In the genomic region with DNA sequence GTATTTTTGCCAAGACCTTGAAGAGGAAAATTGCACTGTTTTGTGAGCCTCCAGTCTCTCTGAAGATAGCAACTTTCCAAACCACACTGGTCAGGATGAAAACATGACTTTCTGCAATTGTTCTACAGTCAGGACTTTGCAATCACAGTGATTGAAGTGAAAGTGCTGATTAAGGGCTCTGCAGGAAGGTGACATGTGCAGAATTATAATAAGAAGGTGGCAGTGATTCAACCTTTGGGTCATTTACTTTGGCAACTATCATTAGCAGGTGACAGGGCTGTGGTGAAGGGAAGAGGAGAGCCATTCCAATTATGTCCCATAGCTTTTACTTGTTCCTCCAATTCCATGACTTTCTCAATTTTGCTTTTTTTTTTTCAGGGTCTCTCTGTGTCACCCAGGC, we compare ENCODE assay signal across 2 cellular contexts.
TF ChIP-seq lines count a peak whose summit lies in the region.

No MANE protein-coding gene starts in this region.

TF ChIP-seq in IMR-90, 13 proteins besides CTCF, POLR2A, EP300 and RAD21:
- TF ChIP-seq MAFK (IDR thresholded peaks at IDR 0.05; ENCODE audit: low read depth, low read length): 0 out of 2 replicates have a peak, but pooled peaks have one; percentile 11
- TF ChIP-seq MAZ (IDR thresholded peaks at IDR 0.05; ENCODE audit: borderline replicate concordance, low read depth, low read length): no peak
- no peak for TF ChIP-seq RFX5 (IDR thresholded peaks at IDR 0.05; ENCODE audit: low read depth, low read length)
- TF ChIP-seq, protein P1, sequence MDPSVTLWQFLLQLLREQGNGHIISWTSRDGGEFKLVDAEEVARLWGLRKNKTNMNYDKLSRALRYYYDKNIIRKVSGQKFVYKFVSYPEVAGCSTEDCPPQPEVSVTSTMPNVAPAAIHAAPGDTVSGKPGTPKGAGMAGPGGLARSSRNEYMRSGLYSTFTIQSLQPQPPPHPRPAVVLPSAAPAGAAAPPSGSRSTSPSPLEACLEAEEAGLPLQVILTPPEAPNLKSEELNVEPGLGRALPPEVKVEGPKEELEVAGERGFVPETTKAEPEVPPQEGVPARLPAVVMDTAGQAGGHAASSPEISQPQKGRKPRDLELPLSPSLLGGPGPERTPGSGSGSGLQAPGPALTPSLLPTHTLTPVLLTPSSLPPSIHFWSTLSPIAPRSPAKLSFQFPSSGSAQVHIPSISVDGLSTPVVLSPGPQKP (IDR thresholded peaks at IDR 0.05; ENCODE audit: borderline replicate concordance, low read depth, low read length): no peak

TF ChIP-seq in endothelial cell of umbilical vein, 7 proteins besides CTCF, POLR2A, EP300 and RAD21:
- TF ChIP-seq FOS (IDR thresholded peaks at IDR 0.05; ENCODE audit: borderline replicate concordance, insufficient read depth, low read length): no peak
- no peak for TF ChIP-seq POLR2AphosphoS5 (IDR thresholded peaks at IDR 0.05; ENCODE audit: insufficient read depth, low read depth, low read length)
- no peak for TF ChIP-seq JUN (IDR thresholded peaks at IDR 0.05; ENCODE audit: borderline replicate concordance, insufficient read depth, insufficient read length, low read depth)
- TF ChIP-seq, protein P2, sequence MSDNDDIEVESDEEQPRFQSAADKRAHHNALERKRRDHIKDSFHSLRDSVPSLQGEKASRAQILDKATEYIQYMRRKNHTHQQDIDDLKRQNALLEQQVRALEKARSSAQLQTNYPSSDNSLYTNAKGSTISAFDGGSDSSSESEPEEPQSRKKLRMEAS (IDR thresholded peaks at IDR 0.05; ENCODE audit: insufficient read depth, insufficient read length): no peak
- no peak for TF ChIP-seq MYC (IDR thresholded peaks at IDR 0.05; ENCODE audit: low read depth, low read length)
- TF ChIP-seq EZH2 (IDR thresholded peaks at IDR 0.05; ENCODE audit: borderline replicate concordance, low read depth, low read length, severe bottlenecking): no peak
